ENCODE assay signal across 16 cellular contexts in genomic region chr13:45501175-45501526, GRCh38. TPM values are rescaled to one million over a fixed set of nuclear protein-coding genes. Genes with fewer than 3 reads are reported as not detected.
A peak's percentile ranks its signal among the peaks of the same experiment; 100 is the strongest.
DNase-seq lines count a peak whose midpoint lies in the region; ATAC-seq, FAIRE-seq and TF ChIP-seq lines count a peak whose summit lies in the region.
"Had no signal": no experiment of that assay in that cellular context is flagged by ENCODE, and none has a peak within 500 bp of the region (broad histone marks: within the 10 kb centered on the region; RNA-seq: fewer than 3 reads in every experiment).

No MANE protein-coding gene starts in this region.

- H3K36me3 Mint-ChIP-seq in activated CD8-positive, alpha-beta T cell treated with anti-CD3 and anti-CD28 coated beads for 36 hours (ENCODE audit: low read depth): peaks cover 39% of the 10 kb centered on the region
- peaks cover 54% of the 10 kb centered on the region for H3K36me3 Mint-ChIP-seq in activated CD8-positive, alpha-beta T cell treated with anti-CD3 and anti-CD28 coated beads, Interleukin-2, amount 10 ng/mL, durations not matched to agents 7 days and 5 days (ENCODE audit: low read depth)

- H3K9me3 ChIP-seq in SJSA1 (replicated peaks): no peaks in the 10 kb centered on the region
- H3K9me3 ChIP-seq: Caco-2, heart right ventricle, right atrium auricular region had no signal

- intact Hi-C loops in activated CD8-positive, alpha-beta T cell treated with anti-CD3 and anti-CD28 coated beads for 36 hours (cut with micrococcal nuclease): no loop called here
- intact Hi-C loops in sciatic nerve (cut with DNase I): no loop called here

- CTCF ChIA-PET in activated CD8-positive, alpha-beta T cell treated with anti-CD3 and anti-CD28 coated beads for 36 hours (lab: Charles Lee): interaction anchor here (1.3 kb wide), 1 partner anchor 9 kb away, joined by 3 read pairs; no protein-coding TSS in a partner anchor
- CTCF ChIA-PET in activated CD8-positive, alpha-beta T cell treated with anti-CD3 and anti-CD28 coated beads, Interleukin-2, amount 10 ng/mL, durations not matched to agents 7 days and 5 days (lab: Charles Lee): interaction anchor here (1.2 kb wide), 1 partner anchor 35 kb away, joined by 3 read pairs; no protein-coding TSS in a partner anchor

- no peak for TF ChIP-seq CTCF in activated CD8-positive, alpha-beta T cell treated with anti-CD3 and anti-CD28 coated beads for 36 hours (IDR thresholded peaks at IDR 0.05)
- TF ChIP-seq CTCF in foreskin keratinocyte (conservative IDR thresholded peaks at IDR 0.05): no peak

- peaks cover 77% of the 10 kb centered on the region for H3K36me3 ChIP-seq in SJSA1

- no peak overlapping the region for H3K4me3 Mint-ChIP-seq in activated CD8-positive, alpha-beta T cell treated with anti-CD3 and anti-CD28 coated beads for 36 hours
- H3K4me3 Mint-ChIP-seq in activated CD8-positive, alpha-beta T cell treated with anti-CD3 and anti-CD28 coated beads, Interleukin-2, amount 10 ng/mL, durations not matched to agents 7 days and 5 days: no peak overlapping the region
- H3K4me3 Mint-ChIP-seq: activated CD8-positive, alpha-beta memory T cell treated with anti-CD3 and anti-CD28 coated beads, Interleukin-2, amount 10 ng/mL, durations not matched to agents 7 days and 5 days; nephron; stimulated activated memory B cell treated with anti-CD40 and anti-IgM and Interleukin-4, amounts not matched to agents 10 μg/mL and 1 μg/mL and 100 μg/mL, for 72 hours had no signal

- no peaks in the 10 kb centered on the region for H3K9me3 Mint-ChIP-seq in activated CD8-positive, alpha-beta T cell treated with anti-CD3 and anti-CD28 coated beads for 36 hours
- H3K9me3 Mint-ChIP-seq in activated CD8-positive, alpha-beta T cell treated with anti-CD3 and anti-CD28 coated beads, Interleukin-2, amount 10 ng/mL, durations not matched to agents 7 days and 5 days (ENCODE audit: insufficient read depth): no peaks in the 10 kb centered on the region
- H3K9me3 Mint-ChIP-seq: stimulated activated memory B cell treated with anti-CD40 and anti-IgM and Interleukin-4, amounts not matched to agents 10 μg/mL and 1 μg/mL and 100 μg/mL, for 72 hours had no signal

- H3K4me3 ChIP-seq in SJSA1: no peak overlapping the region
- H3K4me3 ChIP-seq: heart right ventricle, right atrium auricular region had no signal

- H3K4me1 Mint-ChIP-seq in activated CD8-positive, alpha-beta T cell treated with anti-CD3 and anti-CD28 coated beads for 36 hours (ENCODE audit: low read depth): peaks cover 16% of the 10 kb centered on the region
- H3K4me1 Mint-ChIP-seq in activated CD8-positive, alpha-beta T cell treated with anti-CD3 and anti-CD28 coated beads, Interleukin-2, amount 10 ng/mL, durations not matched to agents 7 days and 5 days (ENCODE audit: low read depth): peaks cover 11% of the 10 kb centered on the region
- H3K4me1 Mint-ChIP-seq: nephron; stimulated activated memory B cell treated with anti-CD40 and anti-IgM and Interleukin-4, amounts not matched to agents 10 μg/mL and 1 μg/mL and 100 μg/mL, for 72 hours had no signal

- DNase-seq in activated CD8-positive, alpha-beta T cell treated with anti-CD3 and anti-CD28 coated beads for 36 hours: no peak
- no peak for DNase-seq in activated CD8-positive, alpha-beta T cell treated with anti-CD3 and anti-CD28 coated beads, Interleukin-2, amount 10 ng/mL, durations not matched to agents 7 days and 5 days
- DNase-seq in SJSA1 (ENCODE audit: low read depth in 1 of 2, low spot score in 2 of 2) (no peak), foreskin keratinocyte (no peak), sciatic nerve (ENCODE audit: low spot score) (no peak), mesenteric fat pad (ENCODE audit: low spot score) (no peak), urothelium cell line (ENCODE audit: low spot score) (no peak), Ammon's horn (ENCODE audit: low spot score) (no peak)
- DNase-seq: activated CD8-positive, alpha-beta memory T cell treated with anti-CD3 and anti-CD28 coated beads, Interleukin-2, amount 10 ng/mL, durations not matched to agents 7 days and 5 days; Caco-2; heart right ventricle; NCI-H748 treated with DMSO at 0.1 percent for 48 hours had no signal

- H3K27me3 ChIP-seq in SJSA1 (replicated peaks): no peaks in the 10 kb centered on the region
- no peaks in the 10 kb centered on the region for H3K27me3 ChIP-seq in foreskin keratinocyte
- H3K27me3 ChIP-seq: heart right ventricle, right atrium auricular region had no signal

- ATAC-seq in activated CD8-positive, alpha-beta T cell treated with anti-CD3 and anti-CD28 coated beads for 36 hours: no peak
- ATAC-seq in activated CD8-positive, alpha-beta T cell treated with anti-CD3 and anti-CD28 coated beads, Interleukin-2, amount 10 ng/mL, durations not matched to agents 7 days and 5 days: no peak
- no peak for ATAC-seq in foreskin keratinocyte
- peak; percentile 21 for ATAC-seq in sciatic nerve
- ATAC-seq: activated CD8-positive, alpha-beta memory T cell treated with anti-CD3 and anti-CD28 coated beads, Interleukin-2, amount 10 ng/mL, durations not matched to agents 7 days and 5 days; stimulated activated memory B cell treated with anti-CD40 and anti-IgM and Interleukin-4, amounts not matched to agents 10 μg/mL and 1 μg/mL and 100 μg/mL, for 72 hours had no signal

- peak overlapping the region; percentile 88 for H3K27ac Mint-ChIP-seq in activated CD8-positive, alpha-beta T cell treated with anti-CD3 and anti-CD28 coated beads for 36 hours
- H3K27ac Mint-ChIP-seq in activated CD8-positive, alpha-beta T cell treated with anti-CD3 and anti-CD28 coated beads, Interleukin-2, amount 10 ng/mL, durations not matched to agents 7 days and 5 days: no peak overlapping the region
- H3K27ac Mint-ChIP-seq: nephron; stimulated activated memory B cell treated with anti-CD40 and anti-IgM and Interleukin-4, amounts not matched to agents 10 μg/mL and 1 μg/mL and 100 μg/mL, for 72 hours had no signal

- POLR2A ChIA-PET in activated CD8-positive, alpha-beta T cell treated with anti-CD3 and anti-CD28 coated beads for 36 hours (lab: Charles Lee): no interaction called here
- POLR2A ChIA-PET in activated CD8-positive, alpha-beta T cell treated with anti-CD3 and anti-CD28 coated beads, Interleukin-2, amount 10 ng/mL, durations not matched to agents 7 days and 5 days (lab: Charles Lee): no interaction called here

- H3K27ac ChIP-seq in SJSA1 (peak overlapping the region; percentile 73), foreskin keratinocyte (peak overlapping the region; percentile 62)
- H3K27ac ChIP-seq: heart right ventricle had no signal

- H3K27me3 Mint-ChIP-seq in activated CD8-positive, alpha-beta T cell treated with anti-CD3 and anti-CD28 coated beads for 36 hours: no peaks in the 10 kb centered on the region
- no peaks in the 10 kb centered on the region for H3K27me3 Mint-ChIP-seq in activated CD8-positive, alpha-beta T cell treated with anti-CD3 and anti-CD28 coated beads, Interleukin-2, amount 10 ng/mL, durations not matched to agents 7 days and 5 days (ENCODE audit: low read depth)
- H3K27me3 Mint-ChIP-seq: activated CD8-positive, alpha-beta memory T cell treated with anti-CD3 and anti-CD28 coated beads, Interleukin-2, amount 10 ng/mL, durations not matched to agents 7 days and 5 days; stimulated activated memory B cell treated with anti-CD40 and anti-IgM and Interleukin-4, amounts not matched to agents 10 μg/mL and 1 μg/mL and 100 μg/mL, for 72 hours had no signal

- H3K4me1 ChIP-seq in SJSA1 (replicated peaks) (peaks cover 31% of the 10 kb centered on the region), foreskin keratinocyte (peaks cover 18% of the 10 kb centered on the region)
- H3K4me1 ChIP-seq: Caco-2, right atrium auricular region had no signal

- no peak for FAIRE-seq in urothelium cell line (lab: Jason Lieb, UNC)
- FAIRE-seq: A204.1 had no signal

RNA-seq across cellular contexts. Expression of gene COG3, which starts 36.4 kb away (rescaled TPM):
- total RNA-seq in activated CD8-positive, alpha-beta T cell treated with anti-CD3 and anti-CD28 coated beads for 36 hours: 10 to 100 TPM; 19.9 to 22.1 TPM
- 10 to 100 TPM; 22.0 to 23.1 TPM for total RNA-seq in activated CD8-positive, alpha-beta T cell treated with anti-CD3 and anti-CD28 coated beads, Interleukin-2, amount 10 ng/mL, durations not matched to agents 7 days and 5 days
- total RNA-seq in SJSA1 (2014; rRNA removed; shearing (Covaris generic)): 23.3 and 24.5 TPM in 2 replicates
- 21.7 and 25.7 TPM in 2 replicates for total RNA-seq in foreskin keratinocyte
- 11.6 and 12.1 TPM in 2 replicates for polyA plus RNA-seq in foreskin keratinocyte
- 34.4 TPM for total RNA-seq in sciatic nerve
- 19.9 TPM for total RNA-seq in mesenteric fat pad
